1 cellular context compared by ENCODE assay signal in the genomic region with DNA sequence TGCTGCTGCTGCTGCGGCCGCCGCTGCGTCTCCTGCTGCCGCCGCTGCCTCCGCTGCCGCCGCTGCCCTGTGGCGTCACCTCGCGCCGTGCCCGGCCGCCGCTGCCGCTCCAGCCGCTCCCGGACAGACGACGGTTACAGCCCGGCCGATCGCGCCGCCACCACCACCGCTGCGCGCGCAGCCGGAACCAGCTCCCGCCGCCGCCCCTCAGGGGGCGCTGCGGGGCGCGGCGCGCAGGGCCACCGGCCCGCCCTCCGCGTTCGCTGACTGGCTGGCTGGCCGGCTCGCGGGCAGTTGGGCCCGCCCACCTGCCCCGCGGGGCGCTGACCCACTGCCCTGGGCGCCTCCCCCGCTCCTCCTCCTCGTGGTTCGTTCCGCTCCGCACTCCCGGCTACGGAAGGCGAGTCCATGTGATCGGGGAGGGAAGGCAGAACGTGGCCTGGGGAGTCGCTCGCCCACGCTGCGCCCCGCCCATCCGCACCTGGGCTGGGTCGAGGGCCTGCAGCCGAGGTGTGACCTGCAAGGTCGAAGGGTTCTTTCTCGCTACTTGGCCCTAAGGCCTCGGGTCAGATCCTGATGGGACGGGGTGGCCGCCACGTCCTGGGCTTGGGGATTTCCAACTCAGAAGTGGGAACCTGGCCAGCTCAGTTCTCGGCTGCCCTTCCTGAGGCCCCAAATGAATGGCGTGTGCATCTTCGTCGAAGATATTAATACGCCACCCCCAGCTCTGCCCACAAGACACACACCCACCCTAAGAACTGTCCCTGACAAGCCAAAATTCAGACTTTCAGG.
TF ChIP-seq lines count a peak whose summit lies in the region.

A gene (minus strand): TSS at position 185 of the 792 bp plus-strand sequence. CDS start 19,303 bp downstream, outside the sequence.

TF ChIP-seq in WTC11, 78 proteins besides CTCF, POLR2A, EP300 and RAD21 (continued from another document and continues in another):
- TF ChIP-seq, protein P1, sequence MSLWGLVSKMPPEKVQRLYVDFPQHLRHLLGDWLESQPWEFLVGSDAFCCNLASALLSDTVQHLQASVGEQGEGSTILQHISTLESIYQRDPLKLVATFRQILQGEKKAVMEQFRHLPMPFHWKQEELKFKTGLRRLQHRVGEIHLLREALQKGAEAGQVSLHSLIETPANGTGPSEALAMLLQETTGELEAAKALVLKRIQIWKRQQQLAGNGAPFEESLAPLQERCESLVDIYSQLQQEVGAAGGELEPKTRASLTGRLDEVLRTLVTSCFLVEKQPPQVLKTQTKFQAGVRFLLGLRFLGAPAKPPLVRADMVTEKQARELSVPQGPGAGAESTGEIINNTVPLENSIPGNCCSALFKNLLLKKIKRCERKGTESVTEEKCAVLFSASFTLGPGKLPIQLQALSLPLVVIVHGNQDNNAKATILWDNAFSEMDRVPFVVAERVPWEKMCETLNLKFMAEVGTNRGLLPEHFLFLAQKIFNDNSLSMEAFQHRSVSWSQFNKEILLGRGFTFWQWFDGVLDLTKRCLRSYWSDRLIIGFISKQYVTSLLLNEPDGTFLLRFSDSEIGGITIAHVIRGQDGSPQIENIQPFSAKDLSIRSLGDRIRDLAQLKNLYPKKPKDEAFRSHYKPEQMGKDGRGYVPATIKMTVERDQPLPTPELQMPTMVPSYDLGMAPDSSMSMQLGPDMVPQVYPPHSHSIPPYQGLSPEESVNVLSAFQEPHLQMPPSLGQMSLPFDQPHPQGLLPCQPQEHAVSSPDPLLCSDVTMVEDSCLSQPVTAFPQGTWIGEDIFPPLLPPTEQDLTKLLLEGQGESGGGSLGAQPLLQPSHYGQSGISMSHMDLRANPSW (CRISPR knock-in tag; conservative IDR thresholded peaks at IDR 0.05; ENCODE audit: low read depth), result no peak
- no peak for TF ChIP-seq ZNF423 (CRISPR knock-in tag; IDR thresholded peaks at IDR 0.05)
- TF ChIP-seq ZNF138 (CRISPR knock-in tag; conservative IDR thresholded peaks at IDR 0.05), result no peak
- TF ChIP-seq EMX1 (CRISPR knock-in tag; IDR thresholded peaks at IDR 0.05), result no peak
- peak; percentile 100 for TF ChIP-seq TEAD1 (CRISPR knock-in tag; IDR thresholded peaks at IDR 0.05)
- TF ChIP-seq, protein P2, sequence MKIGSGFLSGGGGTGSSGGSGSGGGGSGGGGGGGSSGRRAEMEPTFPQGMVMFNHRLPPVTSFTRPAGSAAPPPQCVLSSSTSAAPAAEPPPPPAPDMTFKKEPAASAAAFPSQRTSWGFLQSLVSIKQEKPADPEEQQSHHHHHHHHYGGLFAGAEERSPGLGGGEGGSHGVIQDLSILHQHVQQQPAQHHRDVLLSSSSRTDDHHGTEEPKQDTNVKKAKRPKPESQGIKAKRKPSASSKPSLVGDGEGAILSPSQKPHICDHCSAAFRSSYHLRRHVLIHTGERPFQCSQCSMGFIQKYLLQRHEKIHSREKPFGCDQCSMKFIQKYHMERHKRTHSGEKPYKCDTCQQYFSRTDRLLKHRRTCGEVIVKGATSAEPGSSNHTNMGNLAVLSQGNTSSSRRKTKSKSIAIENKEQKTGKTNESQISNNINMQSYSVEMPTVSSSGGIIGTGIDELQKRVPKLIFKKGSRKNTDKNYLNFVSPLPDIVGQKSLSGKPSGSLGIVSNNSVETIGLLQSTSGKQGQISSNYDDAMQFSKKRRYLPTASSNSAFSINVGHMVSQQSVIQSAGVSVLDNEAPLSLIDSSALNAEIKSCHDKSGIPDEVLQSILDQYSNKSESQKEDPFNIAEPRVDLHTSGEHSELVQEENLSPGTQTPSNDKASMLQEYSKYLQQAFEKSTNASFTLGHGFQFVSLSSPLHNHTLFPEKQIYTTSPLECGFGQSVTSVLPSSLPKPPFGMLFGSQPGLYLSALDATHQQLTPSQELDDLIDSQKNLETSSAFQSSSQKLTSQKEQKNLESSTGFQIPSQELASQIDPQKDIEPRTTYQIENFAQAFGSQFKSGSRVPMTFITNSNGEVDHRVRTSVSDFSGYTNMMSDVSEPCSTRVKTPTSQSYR (CRISPR knock-in tag; IDR thresholded peaks at IDR 0.05), result peak; percentile 100
- TF ChIP-seq, protein P3, sequence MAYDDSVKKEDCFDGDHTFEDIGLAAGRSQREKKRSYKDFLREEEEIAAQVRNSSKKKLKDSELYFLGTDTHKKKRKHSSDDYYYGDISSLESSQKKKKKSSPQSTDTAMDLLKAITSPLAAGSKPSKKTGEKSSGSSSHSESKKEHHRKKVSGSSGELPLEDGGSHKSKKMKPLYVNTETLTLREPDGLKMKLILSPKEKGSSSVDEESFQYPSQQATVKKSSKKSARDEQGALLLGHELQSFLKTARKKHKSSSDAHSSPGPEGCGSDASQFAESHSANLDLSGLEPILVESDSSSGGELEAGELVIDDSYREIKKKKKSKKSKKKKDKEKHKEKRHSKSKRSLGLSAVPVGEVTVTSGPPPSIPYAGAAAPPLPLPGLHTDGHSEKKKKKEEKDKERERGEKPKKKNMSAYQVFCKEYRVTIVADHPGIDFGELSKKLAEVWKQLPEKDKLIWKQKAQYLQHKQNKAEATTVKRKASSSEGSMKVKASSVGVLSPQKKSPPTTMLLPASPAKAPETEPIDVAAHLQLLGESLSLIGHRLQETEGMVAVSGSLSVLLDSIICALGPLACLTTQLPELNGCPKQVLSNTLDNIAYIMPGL (CRISPR knock-in tag; IDR thresholded peaks at IDR 0.05), result peak; percentile 92
- TF ChIP-seq, protein P4, sequence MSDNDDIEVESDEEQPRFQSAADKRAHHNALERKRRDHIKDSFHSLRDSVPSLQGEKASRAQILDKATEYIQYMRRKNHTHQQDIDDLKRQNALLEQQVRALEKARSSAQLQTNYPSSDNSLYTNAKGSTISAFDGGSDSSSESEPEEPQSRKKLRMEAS (CRISPR knock-in tag; IDR thresholded peaks at IDR 0.05), result peak; percentile 100
- TF ChIP-seq CREB1 (CRISPR knock-in tag; IDR thresholded peaks at IDR 0.05), result peak; percentile 100
- TF ChIP-seq TP53 (CRISPR knock-in tag; IDR thresholded peaks at IDR 0.05), result peak; percentile 100
- TF ChIP-seq, protein P5, sequence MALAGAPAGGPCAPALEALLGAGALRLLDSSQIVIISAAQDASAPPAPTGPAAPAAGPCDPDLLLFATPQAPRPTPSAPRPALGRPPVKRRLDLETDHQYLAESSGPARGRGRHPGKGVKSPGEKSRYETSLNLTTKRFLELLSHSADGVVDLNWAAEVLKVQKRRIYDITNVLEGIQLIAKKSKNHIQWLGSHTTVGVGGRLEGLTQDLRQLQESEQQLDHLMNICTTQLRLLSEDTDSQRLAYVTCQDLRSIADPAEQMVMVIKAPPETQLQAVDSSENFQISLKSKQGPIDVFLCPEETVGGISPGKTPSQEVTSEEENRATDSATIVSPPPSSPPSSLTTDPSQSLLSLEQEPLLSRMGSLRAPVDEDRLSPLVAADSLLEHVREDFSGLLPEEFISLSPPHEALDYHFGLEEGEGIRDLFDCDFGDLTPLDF (CRISPR knock-in tag; IDR thresholded peaks at IDR 0.05), result peak; percentile 99
- TF ChIP-seq SMAD3 (CRISPR knock-in tag; IDR thresholded peaks at IDR 0.05; ENCODE audit: borderline replicate concordance), result peak; percentile 100
- peak; percentile 96 for TF ChIP-seq CREM (CRISPR knock-in tag; IDR thresholded peaks at IDR 0.05)
- peak; percentile 96 for TF ChIP-seq ZNF121 (CRISPR knock-in tag; IDR thresholded peaks at IDR 0.05)
- TF ChIP-seq, protein P6, sequence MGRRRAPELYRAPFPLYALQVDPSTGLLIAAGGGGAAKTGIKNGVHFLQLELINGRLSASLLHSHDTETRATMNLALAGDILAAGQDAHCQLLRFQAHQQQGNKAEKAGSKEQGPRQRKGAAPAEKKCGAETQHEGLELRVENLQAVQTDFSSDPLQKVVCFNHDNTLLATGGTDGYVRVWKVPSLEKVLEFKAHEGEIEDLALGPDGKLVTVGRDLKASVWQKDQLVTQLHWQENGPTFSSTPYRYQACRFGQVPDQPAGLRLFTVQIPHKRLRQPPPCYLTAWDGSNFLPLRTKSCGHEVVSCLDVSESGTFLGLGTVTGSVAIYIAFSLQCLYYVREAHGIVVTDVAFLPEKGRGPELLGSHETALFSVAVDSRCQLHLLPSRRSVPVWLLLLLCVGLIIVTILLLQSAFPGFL (CRISPR knock-in tag; IDR thresholded peaks at IDR 0.05; ENCODE audit: borderline replicate concordance), result peak; percentile 91
- TF ChIP-seq, protein P7, sequence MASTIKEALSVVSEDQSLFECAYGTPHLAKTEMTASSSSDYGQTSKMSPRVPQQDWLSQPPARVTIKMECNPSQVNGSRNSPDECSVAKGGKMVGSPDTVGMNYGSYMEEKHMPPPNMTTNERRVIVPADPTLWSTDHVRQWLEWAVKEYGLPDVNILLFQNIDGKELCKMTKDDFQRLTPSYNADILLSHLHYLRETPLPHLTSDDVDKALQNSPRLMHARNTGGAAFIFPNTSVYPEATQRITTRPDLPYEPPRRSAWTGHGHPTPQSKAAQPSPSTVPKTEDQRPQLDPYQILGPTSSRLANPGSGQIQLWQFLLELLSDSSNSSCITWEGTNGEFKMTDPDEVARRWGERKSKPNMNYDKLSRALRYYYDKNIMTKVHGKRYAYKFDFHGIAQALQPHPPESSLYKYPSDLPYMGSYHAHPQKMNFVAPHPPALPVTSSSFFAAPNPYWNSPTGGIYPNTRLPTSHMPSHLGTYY (CRISPR knock-in tag; IDR thresholded peaks at IDR 0.05), result no peak
- TF ChIP-seq TEAD4 (CRISPR knock-in tag; IDR thresholded peaks at IDR 0.05), result peak; percentile 96
- TF ChIP-seq, protein P8, sequence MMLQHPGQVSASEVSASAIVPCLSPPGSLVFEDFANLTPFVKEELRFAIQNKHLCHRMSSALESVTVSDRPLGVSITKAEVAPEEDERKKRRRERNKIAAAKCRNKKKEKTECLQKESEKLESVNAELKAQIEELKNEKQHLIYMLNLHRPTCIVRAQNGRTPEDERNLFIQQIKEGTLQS (CRISPR knock-in tag; conservative IDR thresholded peaks at IDR 0.05), result peak; percentile 90
- TF ChIP-seq, protein P9, sequence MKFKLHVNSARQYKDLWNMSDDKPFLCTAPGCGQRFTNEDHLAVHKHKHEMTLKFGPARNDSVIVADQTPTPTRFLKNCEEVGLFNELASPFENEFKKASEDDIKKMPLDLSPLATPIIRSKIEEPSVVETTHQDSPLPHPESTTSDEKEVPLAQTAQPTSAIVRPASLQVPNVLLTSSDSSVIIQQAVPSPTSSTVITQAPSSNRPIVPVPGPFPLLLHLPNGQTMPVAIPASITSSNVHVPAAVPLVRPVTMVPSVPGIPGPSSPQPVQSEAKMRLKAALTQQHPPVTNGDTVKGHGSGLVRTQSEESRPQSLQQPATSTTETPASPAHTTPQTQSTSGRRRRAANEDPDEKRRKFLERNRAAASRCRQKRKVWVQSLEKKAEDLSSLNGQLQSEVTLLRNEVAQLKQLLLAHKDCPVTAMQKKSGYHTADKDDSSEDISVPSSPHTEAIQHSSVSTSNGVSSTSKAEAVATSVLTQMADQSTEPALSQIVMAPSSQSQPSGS (CRISPR knock-in tag; IDR thresholded peaks at IDR 0.05; ENCODE audit: borderline replicate concordance, low read depth), result peak; percentile 97
- TF ChIP-seq IRF2 (CRISPR knock-in tag; IDR thresholded peaks at IDR 0.05; ENCODE audit: borderline replicate concordance, low read depth), result peak; percentile 96
- TF ChIP-seq ESRRA (CRISPR knock-in tag; IDR thresholded peaks at IDR 0.05; ENCODE audit: borderline replicate concordance), result peak; percentile 99
- no peak for TF ChIP-seq JAZF1 (CRISPR knock-in tag; IDR thresholded peaks at IDR 0.05)
- no peak for TF ChIP-seq GTF2I (CRISPR knock-in tag; conservative IDR thresholded peaks at IDR 0.05)
- peak; percentile 97 for TF ChIP-seq SMAD4 (CRISPR knock-in tag; IDR thresholded peaks at IDR 0.05)
- TF ChIP-seq, protein P10, sequence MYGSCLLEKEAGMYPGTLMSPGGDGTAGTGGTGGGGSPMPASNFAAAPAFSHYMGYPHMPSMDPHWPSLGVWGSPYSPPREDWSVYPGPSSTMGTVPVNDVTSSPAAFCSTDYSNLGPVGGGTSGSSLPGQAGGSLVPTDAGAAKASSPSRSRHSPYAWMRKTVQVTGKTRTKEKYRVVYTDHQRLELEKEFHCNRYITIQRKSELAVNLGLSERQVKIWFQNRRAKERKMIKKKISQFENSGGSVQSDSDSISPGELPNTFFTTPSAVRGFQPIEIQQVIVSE (CRISPR knock-in tag; IDR thresholded peaks at IDR 0.05; ENCODE audit: borderline replicate concordance), result no peak
- peak; percentile 99 for TF ChIP-seq NFE2L1 (CRISPR knock-in tag; IDR thresholded peaks at IDR 0.05)
- TF ChIP-seq, protein P11, sequence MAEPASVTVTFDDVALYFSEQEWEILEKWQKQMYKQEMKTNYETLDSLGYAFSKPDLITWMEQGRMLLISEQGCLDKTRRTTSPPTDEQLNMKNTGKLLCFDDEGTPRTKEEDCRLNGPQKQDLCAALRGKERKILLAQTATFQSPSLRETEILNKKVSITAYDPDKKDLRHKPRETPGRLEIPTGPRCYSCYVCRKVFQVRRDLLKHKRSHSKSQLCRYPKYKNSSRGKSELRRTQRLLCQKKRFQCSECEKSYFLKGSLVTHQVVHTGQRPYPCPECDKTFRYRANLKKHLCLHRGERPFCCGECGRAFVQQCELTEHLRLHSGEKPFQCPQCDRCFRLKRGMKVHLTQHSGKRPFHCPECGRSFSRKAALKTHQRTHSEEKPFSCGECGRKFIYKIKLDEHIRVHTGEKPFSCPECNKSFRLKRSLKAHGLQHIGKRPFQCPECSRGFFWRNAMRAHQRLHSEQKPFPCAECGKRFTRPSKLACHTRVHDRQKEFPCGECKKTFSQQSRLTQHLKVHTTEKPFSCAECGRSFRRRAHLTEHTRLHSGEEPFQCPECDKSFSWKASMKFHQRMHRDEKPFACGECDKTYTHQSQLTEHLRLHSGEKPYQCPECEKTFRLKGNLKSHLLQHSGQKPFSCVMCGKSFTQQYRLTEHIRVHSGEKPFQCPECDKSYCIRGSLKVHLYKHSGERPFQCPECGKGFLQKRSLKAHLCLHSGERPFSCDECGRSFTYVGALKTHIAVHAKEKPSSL (CRISPR knock-in tag; conservative IDR thresholded peaks at IDR 0.05), result no peak
- TF ChIP-seq NR1H2 (CRISPR knock-in tag; IDR thresholded peaks at IDR 0.05), result peak; percentile 96
- peak; percentile 99 for TF ChIP-seq MYBL2 (CRISPR knock-in tag; IDR thresholded peaks at IDR 0.05)
- TF ChIP-seq ZNF317 (CRISPR knock-in tag; IDR thresholded peaks at IDR 0.05; ENCODE audit: borderline replicate concordance, low read depth), result peak; percentile 88
- TF ChIP-seq, protein P12, sequence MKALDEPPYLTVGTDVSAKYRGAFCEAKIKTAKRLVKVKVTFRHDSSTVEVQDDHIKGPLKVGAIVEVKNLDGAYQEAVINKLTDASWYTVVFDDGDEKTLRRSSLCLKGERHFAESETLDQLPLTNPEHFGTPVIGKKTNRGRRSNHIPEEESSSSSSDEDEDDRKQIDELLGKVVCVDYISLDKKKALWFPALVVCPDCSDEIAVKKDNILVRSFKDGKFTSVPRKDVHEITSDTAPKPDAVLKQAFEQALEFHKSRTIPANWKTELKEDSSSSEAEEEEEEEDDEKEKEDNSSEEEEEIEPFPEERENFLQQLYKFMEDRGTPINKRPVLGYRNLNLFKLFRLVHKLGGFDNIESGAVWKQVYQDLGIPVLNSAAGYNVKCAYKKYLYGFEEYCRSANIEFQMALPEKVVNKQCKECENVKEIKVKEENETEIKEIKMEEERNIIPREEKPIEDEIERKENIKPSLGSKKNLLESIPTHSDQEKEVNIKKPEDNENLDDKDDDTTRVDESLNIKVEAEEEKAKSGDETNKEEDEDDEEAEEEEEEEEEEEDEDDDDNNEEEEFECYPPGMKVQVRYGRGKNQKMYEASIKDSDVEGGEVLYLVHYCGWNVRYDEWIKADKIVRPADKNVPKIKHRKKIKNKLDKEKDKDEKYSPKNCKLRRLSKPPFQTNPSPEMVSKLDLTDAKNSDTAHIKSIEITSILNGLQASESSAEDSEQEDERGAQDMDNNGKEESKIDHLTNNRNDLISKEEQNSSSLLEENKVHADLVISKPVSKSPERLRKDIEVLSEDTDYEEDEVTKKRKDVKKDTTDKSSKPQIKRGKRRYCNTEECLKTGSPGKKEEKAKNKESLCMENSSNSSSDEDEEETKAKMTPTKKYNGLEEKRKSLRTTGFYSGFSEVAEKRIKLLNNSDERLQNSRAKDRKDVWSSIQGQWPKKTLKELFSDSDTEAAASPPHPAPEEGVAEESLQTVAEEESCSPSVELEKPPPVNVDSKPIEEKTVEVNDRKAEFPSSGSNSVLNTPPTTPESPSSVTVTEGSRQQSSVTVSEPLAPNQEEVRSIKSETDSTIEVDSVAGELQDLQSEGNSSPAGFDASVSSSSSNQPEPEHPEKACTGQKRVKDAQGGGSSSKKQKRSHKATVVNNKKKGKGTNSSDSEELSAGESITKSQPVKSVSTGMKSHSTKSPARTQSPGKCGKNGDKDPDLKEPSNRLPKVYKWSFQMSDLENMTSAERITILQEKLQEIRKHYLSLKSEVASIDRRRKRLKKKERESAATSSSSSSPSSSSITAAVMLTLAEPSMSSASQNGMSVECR (CRISPR knock-in tag; IDR thresholded peaks at IDR 0.05; ENCODE audit: borderline replicate concordance), result peak; percentile 100
